ENCODE assay signal across 1 cellular context in genomic region chr6:32195902-32196681, GRCh38.
A peak's percentile ranks its signal among the peaks of the same experiment; 100 is the strongest.
TF ChIP-seq lines count a peak whose summit lies in the region.

No MANE protein-coding gene starts in this region.

TF ChIP-seq in HepG2, 621 proteins besides CTCF, POLR2A, EP300 and RAD21 (continued from another document and continues in another):
- TF ChIP-seq KIAA2018 (CRISPR knock-in tag; IDR thresholded peaks at IDR 0.05; ENCODE audit: borderline replicate concordance) = peak; percentile 93; the same call in 1 of the 2 replicates
- TF ChIP-seq HNRNPLL (IDR thresholded peaks at IDR 0.05; ENCODE audit: low read depth, low read length, poor library complexity, severe bottlenecking) = peak; percentile 81
- peak; percentile 65 for TF ChIP-seq ZNF746 (CRISPR knock-in tag; IDR thresholded peaks at IDR 0.05)
- TF ChIP-seq DBP (CRISPR knock-in tag; IDR thresholded peaks at IDR 0.05; ENCODE audit: not compliant biosample characterization) = peak; percentile 58
- peak; percentile 18; the same call in 1 of the 2 replicates for TF ChIP-seq ZNF773 (CRISPR knock-in tag; IDR thresholded peaks at IDR 0.05; ENCODE audit: borderline replicate concordance)
- peak; percentile 72; the same call in 1 of the 2 replicates for TF ChIP-seq ZNF766 (CRISPR knock-in tag; IDR thresholded peaks at IDR 0.05; ENCODE audit: borderline replicate concordance)
- peak; percentile 78; the same call in 1 of the 2 replicates for TF ChIP-seq ARNT2 (CRISPR knock-in tag; IDR thresholded peaks at IDR 0.05; ENCODE audit: low read depth)
- TF ChIP-seq SMAD3 (CRISPR knock-in tag; IDR thresholded peaks at IDR 0.05) = peak; percentile 16; the same call in 1 of the 2 replicates
- peak; percentile 83 for TF ChIP-seq ZFP90 (CRISPR knock-in tag; IDR thresholded peaks at IDR 0.05; ENCODE audit: borderline replicate concordance)
- no peak; the same call in 1 of the 2 replicates for TF ChIP-seq ZNF670 (CRISPR knock-in tag; IDR thresholded peaks at IDR 0.05; ENCODE audit: borderline replicate concordance)
- no peak for TF ChIP-seq ZNF674 (CRISPR knock-in tag; IDR thresholded peaks at IDR 0.05; ENCODE audit: low read depth)
- peak; percentile 84 for TF ChIP-seq ZHX2 (IDR thresholded peaks at IDR 0.05; ENCODE audit: low read depth)
- TF ChIP-seq ZHX2 (CRISPR knock-in tag; IDR thresholded peaks at IDR 0.05; ENCODE audit: borderline replicate concordance) = 0 out of 2 replicates have a peak, but pooled peaks have one; percentile 64
- peak; percentile 81; the same call in 1 of the 2 replicates for TF ChIP-seq ZNF709 (CRISPR knock-in tag; IDR thresholded peaks at IDR 0.05)
- 0 out of 2 replicates have a peak, but pooled peaks have one; percentile 76 for TF ChIP-seq ZBTB42 (CRISPR knock-in tag; IDR thresholded peaks at IDR 0.05)
- peak; percentile 84 for TF ChIP-seq ISL2 (CRISPR knock-in tag; IDR thresholded peaks at IDR 0.05)
- no peak for TF ChIP-seq LRRFIP1 (CRISPR knock-in tag; conservative IDR thresholded peaks at IDR 0.05)
- TF ChIP-seq GRHL1 (CRISPR knock-in tag; conservative IDR thresholded peaks at IDR 0.05) = no peak
- no peak for TF ChIP-seq ZSCAN5A (CRISPR knock-in tag; IDR thresholded peaks at IDR 0.05; ENCODE audit: borderline replicate concordance)
- no peak; the same call in 1 of the 2 replicates for TF ChIP-seq DPF2 (CRISPR knock-in tag; IDR thresholded peaks at IDR 0.05; ENCODE audit: borderline replicate concordance, low read depth)
- TF ChIP-seq MZF1 (CRISPR knock-in tag; IDR thresholded peaks at IDR 0.05; ENCODE audit: borderline replicate concordance) = peak; percentile 19; the same call in 1 of the 2 replicates
- no peak; a peak in 1 of 4 replicates for TF ChIP-seq REST (IDR thresholded peaks at IDR 0.05; ENCODE audit: borderline replicate concordance in 1 of 2, low read depth in 1 of 2, low read length in 2 of 2)
- TF ChIP-seq MEF2D (CRISPR knock-in tag; IDR thresholded peaks at IDR 0.05) = peak; percentile 78; the same call in 1 of the 2 replicates
